Comparison of ENCODE assay signal across 9 cellular contexts in the genomic region with DNA sequence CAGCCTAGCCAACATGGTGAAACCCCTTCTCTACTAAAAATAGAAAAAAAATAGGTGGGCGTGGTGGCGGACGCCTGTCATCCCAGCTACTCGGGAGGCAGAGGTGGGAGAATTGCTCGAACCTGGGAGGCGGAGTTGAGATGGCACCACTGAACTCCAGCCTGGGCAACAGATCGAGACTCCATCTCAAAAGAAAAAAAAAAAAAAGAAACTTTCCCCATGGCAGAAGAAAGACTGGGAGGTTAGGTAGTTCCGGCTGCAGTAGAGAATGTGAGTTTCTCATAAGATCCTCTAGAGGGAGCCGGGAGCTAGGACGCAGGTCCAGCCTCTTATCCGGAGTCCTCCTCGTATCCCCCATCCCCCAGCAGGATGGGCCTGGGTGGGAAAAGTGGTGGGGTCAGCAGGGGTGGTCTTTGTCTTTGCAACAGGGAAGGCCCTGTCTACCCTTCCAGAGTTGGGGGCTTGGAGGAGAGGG. TPM values are rescaled to one million over a fixed set of nuclear protein-coding genes. Genes with fewer than 3 reads are reported as not detected.
DNase-seq lines count a peak whose midpoint lies in the region; ATAC-seq and TF ChIP-seq lines count a peak whose summit lies in the region.
"Had no signal": no experiment of that assay in that cellular context is flagged by ENCODE, and none has a peak within 500 bp of the region (broad histone marks: within the 10 kb centered on the region; RNA-seq: fewer than 3 reads in every experiment).

No MANE protein-coding gene starts in this region.

- TF ChIP-seq CTCF in HEK293 (tag by site-specific recombination; IDR thresholded peaks at IDR 0.05): peak; percentile 46
- peak; percentile 78 for TF ChIP-seq CTCF in cardiac muscle cell (IDR thresholded peaks at IDR 0.05; ENCODE audit: low read depth, low read length)

- DNase-seq in D341Med (ENCODE audit: low spot score) (peak; percentile 82), NCI-H526 treated with DMSO at 0.1 percent for 48 hours (lab: John Stamatoyannopoulos, UW) (peak; percentile 11), cardiac muscle cell (ENCODE audit: low read depth in 1 of 2, low spot score in 1 of 2) (peak; percentile 74 to 79), retina (peak; percentile 51)
- peak; percentile 41 to 49 for DNase-seq in activated T-cell treated with anti-CD3 and anti-CD28 coated beads, Interleukin-2, amount 50 U/mL, for 48 hours

- ATAC-seq in GM21526 (IDR thresholded peaks at IDR 0.05; ENCODE audit: low FRiP score, unreplicated experiment): no peak
- ATAC-seq in GM21528 (IDR thresholded peaks at IDR 0.05; ENCODE audit: low FRiP score, unreplicated experiment): no peak

- POLR2A ChIA-PET in HEK293 (lab: Yijun Ruan, JAX): interaction anchor here (0.5 to 1.2 kb wide), 7 partner anchors 9 to 773 kb away, joined by 3 to 6 read pairs (median 3); partner anchors contain the start of gene EEF2

- H3K27me3 ChIP-seq in cardiac muscle cell: peaks cover 4% of the 10 kb centered on the region

- H3K4me3 ChIP-seq in HEK293 (ENCODE audit: low read depth, low read length) (no peak overlapping the region), cardiac muscle cell (no peak overlapping the region)
- H3K4me3 ChIP-seq: skin epidermis had no signal

- H3K4me1 ChIP-seq in HEK293 (ENCODE audit: control insufficient read depth, insufficient read depth, low read length) (no peaks in the 10 kb centered on the region), cardiac muscle cell (ENCODE audit: low read depth) (no peaks in the 10 kb centered on the region)

- no peaks in the 10 kb centered on the region for H3K36me3 ChIP-seq in HEK293 (ENCODE audit: control insufficient read depth in 2 of 2, insufficient read depth in 1 of 2, low read length in 2 of 2)
- H3K36me3 ChIP-seq in cardiac muscle cell: no peaks in the 10 kb centered on the region

- CTCF ChIA-PET in HEK293 (lab: Yijun Ruan, JAX): interaction anchor here (0.5 to 2.9 kb wide), 40 partner anchors 8 to 1364 kb away, joined by 3 to 47 read pairs (median 4); partner anchors contain the start of genes CREB3L3, EEF2 and ZBTB7A

- H3K9me3 ChIP-seq in HEK293 (ENCODE audit: control insufficient read depth, insufficient read depth, low read depth, low read length): no peaks in the 10 kb centered on the region
- H3K9me3 ChIP-seq in cardiac muscle cell (ENCODE audit: low read depth): no peaks in the 10 kb centered on the region

- no peak overlapping the region for H3K27ac ChIP-seq in HEK293 (ENCODE audit: extremely low read depth, low read depth, low read length)
- no peak overlapping the region for H3K27ac ChIP-seq in cardiac muscle cell
- H3K27ac ChIP-seq: skin epidermis had no signal

TF ChIP-seq in HEK293, 187 proteins besides CTCF, POLR2A, EP300 and RAD21 (continues in another document):
- TF ChIP-seq ZBTB11 (tag by site-specific recombination; conservative IDR thresholded peaks at IDR 0.05; ENCODE audit: low read depth) (no peak), ZNF2 (tag by site-specific recombination; IDR thresholded peaks at IDR 0.05) (no peak), KLF9 (tag by site-specific recombination; IDR thresholded peaks at IDR 0.05; ENCODE audit: low read depth) (peak; percentile 62; the same call in 1 of the 2 replicates), ZNF274 (IDR thresholded peaks at IDR 0.05; ENCODE audit: low read length) (no peak), ZNF274 (tag by site-specific recombination; IDR thresholded peaks at IDR 0.05; ENCODE audit: borderline replicate concordance) (no peak), ZNF132 (tag by site-specific recombination; IDR thresholded peaks at IDR 0.05; ENCODE audit: borderline replicate concordance) (no peak), ZNF843 (tag by site-specific recombination; IDR thresholded peaks at IDR 0.05) (no peak), ZNF362 (tag by site-specific recombination; IDR thresholded peaks at IDR 0.05) (peak; percentile 61; the same call in 1 of the 2 replicates), ZNF514 (tag by site-specific recombination; IDR thresholded peaks at IDR 0.05) (no peak), ZNF121 (tag by site-specific recombination; IDR thresholded peaks at IDR 0.05) (peak; percentile 68), IKZF3 (tag by site-specific recombination; IDR thresholded peaks at IDR 0.05) (peak; percentile 59; the same call in 1 of the 2 replicates), EGR2 (tag by site-specific recombination; IDR thresholded peaks at IDR 0.05; ENCODE audit: low read depth) (peak; percentile 5; the same call in 1 of the 2 replicates), ZNF654 (tag by site-specific recombination; IDR thresholded peaks at IDR 0.05; ENCODE audit: low read depth) (peak; percentile 61), PRDM1 (tag by site-specific recombination; IDR thresholded peaks at IDR 0.05) (peak; percentile 46)
- TF ChIP-seq, protein P1, sequence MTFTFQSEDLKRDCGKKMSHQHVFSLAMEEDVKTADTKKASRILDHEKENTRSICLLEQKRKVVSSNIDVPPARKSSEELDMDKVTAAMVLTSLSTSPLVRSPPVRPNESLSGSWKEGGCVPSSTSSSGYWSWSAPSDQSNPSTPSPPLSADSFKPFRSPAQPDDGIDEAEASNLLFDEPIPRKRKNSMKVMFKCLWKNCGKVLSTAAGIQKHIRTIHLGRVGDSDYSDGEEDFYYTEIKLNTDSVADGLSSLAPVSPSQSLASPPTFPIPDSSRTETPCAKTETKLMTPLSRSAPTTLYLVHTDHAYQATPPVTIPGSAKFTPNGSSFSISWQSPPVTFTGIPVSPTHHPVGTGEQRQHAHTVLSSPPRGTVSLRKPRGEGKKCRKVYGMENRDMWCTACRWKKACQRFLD (tag by site-specific recombination; IDR thresholded peaks at IDR 0.05): no peak
- TF ChIP-seq, protein P2, sequence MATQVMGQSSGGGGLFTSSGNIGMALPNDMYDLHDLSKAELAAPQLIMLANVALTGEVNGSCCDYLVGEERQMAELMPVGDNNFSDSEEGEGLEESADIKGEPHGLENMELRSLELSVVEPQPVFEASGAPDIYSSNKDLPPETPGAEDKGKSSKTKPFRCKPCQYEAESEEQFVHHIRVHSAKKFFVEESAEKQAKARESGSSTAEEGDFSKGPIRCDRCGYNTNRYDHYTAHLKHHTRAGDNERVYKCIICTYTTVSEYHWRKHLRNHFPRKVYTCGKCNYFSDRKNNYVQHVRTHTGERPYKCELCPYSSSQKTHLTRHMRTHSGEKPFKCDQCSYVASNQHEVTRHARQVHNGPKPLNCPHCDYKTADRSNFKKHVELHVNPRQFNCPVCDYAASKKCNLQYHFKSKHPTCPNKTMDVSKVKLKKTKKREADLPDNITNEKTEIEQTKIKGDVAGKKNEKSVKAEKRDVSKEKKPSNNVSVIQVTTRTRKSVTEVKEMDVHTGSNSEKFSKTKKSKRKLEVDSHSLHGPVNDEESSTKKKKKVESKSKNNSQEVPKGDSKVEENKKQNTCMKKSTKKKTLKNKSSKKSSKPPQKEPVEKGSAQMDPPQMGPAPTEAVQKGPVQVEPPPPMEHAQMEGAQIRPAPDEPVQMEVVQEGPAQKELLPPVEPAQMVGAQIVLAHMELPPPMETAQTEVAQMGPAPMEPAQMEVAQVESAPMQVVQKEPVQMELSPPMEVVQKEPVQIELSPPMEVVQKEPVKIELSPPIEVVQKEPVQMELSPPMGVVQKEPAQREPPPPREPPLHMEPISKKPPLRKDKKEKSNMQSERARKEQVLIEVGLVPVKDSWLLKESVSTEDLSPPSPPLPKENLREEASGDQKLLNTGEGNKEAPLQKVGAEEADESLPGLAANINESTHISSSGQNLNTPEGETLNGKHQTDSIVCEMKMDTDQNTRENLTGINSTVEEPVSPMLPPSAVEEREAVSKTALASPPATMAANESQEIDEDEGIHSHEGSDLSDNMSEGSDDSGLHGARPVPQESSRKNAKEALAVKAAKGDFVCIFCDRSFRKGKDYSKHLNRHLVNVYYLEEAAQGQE (tag by site-specific recombination; IDR thresholded peaks at IDR 0.05): 0 out of 2 replicates have a peak, but pooled peaks have one; percentile 27

RNA-seq across cellular contexts. Expression of gene CREB3L3, which starts 13.2 kb away (rescaled TPM):
- not detected in 2 replicates for total RNA-seq in cardiac muscle cell
- polyA plus RNA-seq in cardiac muscle cell: not detected in 2 replicates

RNA-seq across cellular contexts. Expression of gene MAP2K2, which starts 16.4 kb away (rescaled TPM):
- 220 and 240 TPM in 2 replicates for total RNA-seq in cardiac muscle cell
- polyA plus RNA-seq in cardiac muscle cell: 217 and 219 TPM in 2 replicates

RNA-seq across cellular contexts. Expression of gene SIRT6, which starts 42.1 kb away (rescaled TPM):
- total RNA-seq in cardiac muscle cell: 29.5 and 34.2 TPM in 2 replicates
- 8.8 and 11.3 TPM in 2 replicates for polyA plus RNA-seq in cardiac muscle cell

RNA-seq across cellular contexts. Expression of gene ANKRD24, which starts 42.2 kb away (rescaled TPM):
- total RNA-seq in cardiac muscle cell: 4.6 and 7.4 TPM in 2 replicates
- polyA plus RNA-seq in cardiac muscle cell: 3.5 and 6.2 TPM in 2 replicates

Comparison
In these comparisons a context has a peak if more than half of its experiments do, and no peak if none do; other contexts are left out.
1. DNase-seq: peak in every context shown above with its lines; median percentile 82 in D341Med; 76 in cardiac muscle cell; 51 in retina; 45 in activated T-cell treated with anti-CD3 and anti-CD28 coated beads, Interleukin-2, amount 50 U/mL, for 48 hours; 11 in NCI-H526 treated with DMSO at 0.1 percent for 48 hours.